In the genomic region with DNA sequence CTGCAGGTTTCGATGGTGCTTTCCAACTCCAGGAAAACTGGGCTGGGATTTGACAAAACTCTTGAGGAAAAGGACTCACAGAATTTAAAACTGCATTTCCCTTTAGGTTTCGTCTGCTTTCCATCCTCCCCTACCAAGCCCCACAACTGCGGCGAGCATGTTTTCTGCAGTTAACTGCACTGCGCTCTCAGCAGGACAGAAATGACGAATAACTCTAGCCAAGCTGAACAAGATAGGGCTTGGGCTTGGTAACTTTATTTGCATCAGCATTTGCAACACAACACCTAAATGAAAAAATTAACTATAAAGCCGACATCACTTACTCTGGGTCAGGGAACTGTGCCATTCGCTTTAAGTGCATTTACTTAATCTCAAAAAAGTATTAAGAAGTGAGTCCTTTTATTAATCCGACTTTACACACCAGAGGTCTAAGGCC, we compare ENCODE assay signal across 8 cellular contexts. TPM values are rescaled to one million over a fixed set of nuclear protein-coding genes. Genes with fewer than 3 reads are reported as not detected.
A peak's percentile ranks its signal among the peaks of the same experiment; 100 is the strongest.
DNase-seq lines count a peak whose midpoint lies in the region; ATAC-seq and TF ChIP-seq lines count a peak whose summit lies in the region.

No MANE protein-coding gene starts in this region.

- H3K27me3 ChIP-seq in left lung, result no peaks in the 10 kb centered on the region

- peak overlapping the region; percentile 90 for H3K4me3 Mint-ChIP-seq in stimulated activated effector memory CD8-positive, alpha-beta T cell treated with anti-CD3 and anti-CD28 coated beads, Interleukin-12 subunit alpha, Interleukin-12 subunit beta, amount 100 ng/mL, for 72 hours

- peak; percentile 12 for ATAC-seq in GM19468 (IDR thresholded peaks at IDR 0.05; ENCODE audit: extremely low read depth, unreplicated experiment)
- ATAC-seq in HG03558 (IDR thresholded peaks at IDR 0.05; ENCODE audit: extremely low read depth, unreplicated experiment), result peak; percentile 25
- ATAC-seq in left lung, result peak; percentile 61
- ATAC-seq in stimulated activated effector memory CD8-positive, alpha-beta T cell treated with anti-CD3 and anti-CD28 coated beads, Interleukin-12 subunit alpha, Interleukin-12 subunit beta, amount 100 ng/mL, for 72 hours, result peak; percentile 69

- H3K36me3 ChIP-seq in ES-I3 (ENCODE audit: insufficient read depth, low read length) (no peaks in the 10 kb centered on the region), left lung (no peaks in the 10 kb centered on the region)

- H3K4me1 ChIP-seq in ES-I3 (ENCODE audit: insufficient read depth, low read length) (0 out of 2 replicates have a peak, but pooled peaks cover 3% of the 10 kb centered on the region), left lung (peaks cover 15 to 41% of the 10 kb centered on the region in 2 donors)

- H3K9me3 Mint-ChIP-seq in stimulated activated effector memory CD8-positive, alpha-beta T cell treated with anti-CD3 and anti-CD28 coated beads, Interleukin-12 subunit alpha, Interleukin-12 subunit beta, amount 100 ng/mL, for 72 hours, result no peaks in the 10 kb centered on the region

- H3K36me3 Mint-ChIP-seq in stimulated activated effector memory CD8-positive, alpha-beta T cell treated with anti-CD3 and anti-CD28 coated beads, Interleukin-12 subunit alpha, Interleukin-12 subunit beta, amount 100 ng/mL, for 72 hours, result peaks cover 11% of the 10 kb centered on the region

- DNase-seq in T-helper 9 cell (peak; percentile 25), cerebellum (ENCODE audit: low spot score) (peak; percentile 32), left lung (peak in 1 of 2 donors; percentile 52), COLO829 (ENCODE audit: low spot score) (no peak)
- peak; percentile 12 to 66 for DNase-seq in stimulated activated effector memory CD8-positive, alpha-beta T cell treated with anti-CD3 and anti-CD28 coated beads, Interleukin-12 subunit alpha, Interleukin-12 subunit beta, amount 100 ng/mL, for 72 hours (ENCODE audit: low spot score in 2 of 2)

- H3K4me1 Mint-ChIP-seq in stimulated activated effector memory CD8-positive, alpha-beta T cell treated with anti-CD3 and anti-CD28 coated beads, Interleukin-12 subunit alpha, Interleukin-12 subunit beta, amount 100 ng/mL, for 72 hours, result peaks cover 42% of the 10 kb centered on the region

- peak overlapping the region; percentile 97 for H3K4me3 ChIP-seq in left lung

- peak overlapping the region; percentile 66 for H3K9ac ChIP-seq in ES-I3 (ENCODE audit: low read depth, low read length)

- peak overlapping the region; percentile 96 for H3K27ac Mint-ChIP-seq in stimulated activated effector memory CD8-positive, alpha-beta T cell treated with anti-CD3 and anti-CD28 coated beads, Interleukin-12 subunit alpha, Interleukin-12 subunit beta, amount 100 ng/mL, for 72 hours

- intact Hi-C loops in left lung (cut with DNase I), result no loop called here

- peak overlapping the region; percentile 96 to 97 for H3K27ac ChIP-seq in left lung

- TF ChIP-seq CTCF in left lung (IDR thresholded peaks at IDR 0.05), result no peak

- H3K9me3 ChIP-seq in ES-I3 (ENCODE audit: control insufficient read depth, insufficient read depth, low read length) (no peaks in the 10 kb centered on the region), left lung (no peaks in the 10 kb centered on the region)

RNA-seq across cellular contexts. Expression of gene PIKFYVE, which starts 0.7 kb away (rescaled TPM):
- total RNA-seq in cerebellum (39.3 TPM), left lung (10 to 100 TPM; 23.8 to 31.6 TPM)

RNA-seq across cellular contexts. Expression of gene IDH1, which starts 10.5 kb away (rescaled TPM):
- total RNA-seq in cerebellum (109 TPM), left lung (100 to 1,000 TPM; 145 to 213 TPM)

Comparison
In these comparisons a context has a peak if more than half of its experiments do, and no peak if none do; other contexts are left out.
1. ATAC-seq: peak in every context shown above with its lines; median percentile 69 in stimulated activated effector memory CD8-positive, alpha-beta T cell treated with anti-CD3 and anti-CD28 coated beads, Interleukin-12 subunit alpha, Interleukin-12 subunit beta, amount 100 ng/mL, for 72 hours; 61 in left lung; 25 in HG03558; 12 in GM19468.